9 cellular contexts compared by ENCODE assay signal in genomic region chr21:46294647-46295176, GRCh38. TPM values are rescaled to one million over a fixed set of nuclear protein-coding genes. Genes with fewer than 3 reads are reported as not detected.
DNase-seq lines count a peak whose midpoint lies in the region; ATAC-seq and TF ChIP-seq lines count a peak whose summit lies in the region.
"Had no signal": no experiment of that assay in that cellular context is flagged by ENCODE, and none has a peak within 500 bp of the region (broad histone marks: within the 10 kb centered on the region; RNA-seq: fewer than 3 reads in every experiment).

No MANE protein-coding gene starts in this region.

- no peak for DNase-seq in T-helper 2 cell treated with Interferon-gamma antibody and Interleukin-4, amounts not matched to agents 5 μg/mL and 100 μg/mL, for 36 hours (ENCODE audit: low spot score)
- no peak for DNase-seq in T-helper 2 cell
- peak; percentile 63 to 65 for DNase-seq in SJSA1 (ENCODE audit: low read depth in 1 of 2, low spot score in 2 of 2)
- peak; percentile 52 for DNase-seq in fibroblast of the aortic adventitia (ENCODE audit: low read depth)
- DNase-seq in stomach: no peak
- no peak for DNase-seq in NCI-H1105 (lab: John Stamatoyannopoulos, UW)
- no peak for DNase-seq in NCI-H446 treated with DMSO at 0.1 percent for 48 hours (lab: John Stamatoyannopoulos, UW)
- DNase-seq: activated CD8-positive, alpha-beta memory T cell treated with anti-CD3 and anti-CD28 coated beads, Interleukin-2, amount 50 U/mL, for 4 hours had no signal

- H3K27ac Mint-ChIP-seq in T-helper 2 cell treated with Interferon-gamma antibody and Interleukin-4, amounts not matched to agents 5 μg/mL and 100 μg/mL, for 36 hours: peak overlapping the region; percentile 36

- no peak for ATAC-seq in HG02885 (IDR thresholded peaks at IDR 0.05; ENCODE audit: poor library complexity, unreplicated experiment)

- H3K27me3 ChIP-seq in SJSA1 (replicated peaks) (no peaks in the 10 kb centered on the region), stomach (peaks cover 0 to 27% (median 10%) of the 10 kb centered on the region in 3 donors)

- H3K4me3 Mint-ChIP-seq in T-helper 2 cell treated with Interferon-gamma antibody and Interleukin-4, amounts not matched to agents 5 μg/mL and 100 μg/mL, for 36 hours: no peak overlapping the region

- TF ChIP-seq CTCF in fibroblast of the aortic adventitia (IDR thresholded peaks at IDR 0.05; ENCODE audit: insufficient read depth, low read length) (no peak), stomach (IDR thresholded peaks at IDR 0.05) (no peak)

- H3K36me3 ChIP-seq in SJSA1 (peaks cover 22% of the 10 kb centered on the region), stomach (peaks cover 0 to 12% (median 11%) of the 10 kb centered on the region in 4 donors)

- peak overlapping the region; percentile 49 for H3K27ac ChIP-seq in SJSA1
- H3K27ac ChIP-seq in stomach: peak overlapping the region in 3 of 5 donors; percentile 52 to 80 (median 75)

- H3K4me3 ChIP-seq in SJSA1: no peak overlapping the region
- H3K4me3 ChIP-seq in fibroblast of the aortic adventitia (ENCODE audit: low read depth, low read length): no peak overlapping the region
- no peak overlapping the region for H3K4me3 ChIP-seq in stomach

- TF ChIP-seq EP300 in stomach (IDR thresholded peaks at IDR 0.05): no peak

- intact Hi-C loops in stomach (cut with DNase I; ENCODE audit: low total_unique reads): no loop called here

- no peak for TF ChIP-seq POLR2A in stomach (IDR thresholded peaks at IDR 0.05)

- 47 to 58% (median 52%) methylated on average over 8 to 10 of the region's 10 CpGs for WGBS in stomach, 5 donors

- no peaks in the 10 kb centered on the region for H3K27me3 Mint-ChIP-seq in T-helper 2 cell treated with Interferon-gamma antibody and Interleukin-4, amounts not matched to agents 5 μg/mL and 100 μg/mL, for 36 hours (ENCODE audit: low read depth)

- peaks cover 25% of the 10 kb centered on the region for H3K36me3 Mint-ChIP-seq in T-helper 2 cell treated with Interferon-gamma antibody and Interleukin-4, amounts not matched to agents 5 μg/mL and 100 μg/mL, for 36 hours (ENCODE audit: low read depth)

- peaks cover 15% of the 10 kb centered on the region for H3K4me1 Mint-ChIP-seq in T-helper 2 cell treated with Interferon-gamma antibody and Interleukin-4, amounts not matched to agents 5 μg/mL and 100 μg/mL, for 36 hours (ENCODE audit: low read depth)

- H3K4me1 ChIP-seq in SJSA1 (replicated peaks): peaks cover 14% of the 10 kb centered on the region
- H3K4me1 ChIP-seq in stomach: peaks cover 11 to 35% (median 30%) of the 10 kb centered on the region in 4 donors

- H3K9me3 ChIP-seq in SJSA1 (replicated peaks): no peaks in the 10 kb centered on the region
- H3K9me3 ChIP-seq in stomach: no peaks in the 10 kb centered on the region

- peaks cover 8% of the 10 kb centered on the region for H3K9me3 Mint-ChIP-seq in T-helper 2 cell treated with Interferon-gamma antibody and Interleukin-4, amounts not matched to agents 5 μg/mL and 100 μg/mL, for 36 hours

RNA-seq across cellular contexts. Expression of gene YBEY, which starts 8.6 kb away (rescaled TPM):
- total RNA-seq in SJSA1 (2014; rRNA removed; shearing (Covaris generic)): 2.7 and 18.4 TPM in 2 replicates
- total RNA-seq in fibroblast of the aortic adventitia (ENCODE audit: low replicate concordance) (16.5 and 22.4 TPM in 2 replicates), stomach (10 to 100 TPM in 2 of 5 donors, 1 to 10 TPM in 3; 1.0 to 22.0 (median 5.3) TPM)
- 10 to 100 TPM; 14.2 to 19.6 (median 16.4) TPM for polyA plus RNA-seq in stomach

RNA-seq across cellular contexts. Expression of gene MCM3AP, which starts 9.3 kb away (rescaled TPM):
- total RNA-seq in SJSA1 (2014; rRNA removed; shearing (Covaris generic)): 80.9 and 88.7 TPM in 2 replicates
- 66.4 and 77.4 TPM in 2 replicates for total RNA-seq in fibroblast of the aortic adventitia (ENCODE audit: low replicate concordance)
- 100 to 1,000 TPM in 2 of 5 donors, 10 to 100 TPM in 3; 55.8 to 555 (median 97.1) TPM for total RNA-seq in stomach
- 10 to 100 TPM; 18.9 to 35.8 (median 24.6) TPM for polyA plus RNA-seq in stomach

RNA-seq across cellular contexts. Expression of gene C21orf58, which starts 29.0 kb away (rescaled TPM):
- total RNA-seq in SJSA1 (2014; rRNA removed; shearing (Covaris generic)): 20.3 and 20.9 TPM in 2 replicates
- total RNA-seq in fibroblast of the aortic adventitia (ENCODE audit: low replicate concordance): 3.6 and 10.2 TPM in 2 replicates
- 10 to 100 TPM in 1 of 5 donors, 1 to 10 TPM in 3, under 1 TPM in 1; 0.89 to 15.1 (median 7.8) TPM for total RNA-seq in stomach
- 1 to 10 TPM; 1.7 to 2.8 (median 2.5) TPM for polyA plus RNA-seq in stomach

RNA-seq across cellular contexts. Expression of gene PCNT, which starts 29.2 kb away (rescaled TPM):
- total RNA-seq in SJSA1 (2014; rRNA removed; shearing (Covaris generic)): 48.0 and 57.3 TPM in 2 replicates
- total RNA-seq in fibroblast of the aortic adventitia (ENCODE audit: low replicate concordance) (27.8 and 40.3 TPM in 2 replicates), stomach (100 to 1,000 TPM in 1 of 5 donors, 10 to 100 TPM in 4; 24.2 to 133 (median 63.6) TPM)
- 10 to 100 TPM in 1 of 3 donors, 1 to 10 TPM in 2; 4.7 to 10.9 (median 7.9) TPM for polyA plus RNA-seq in stomach

Comparison
In these comparisons a context has a peak if more than half of its experiments do, and no peak if none do; other contexts are left out.
1. DNase-seq: peak in SJSA1 (2 of 2) and fibroblast of the aortic adventitia (single experiment); none in T-helper 2 cell treated with Interferon-gamma antibody and Interleukin-4, amounts not matched to agents 5 μg/mL and 100 μg/mL, for 36 hours (single experiment), T-helper 2 cell (0 of 5), stomach (single experiment), NCI-H1105 (single experiment) and NCI-H446 treated with DMSO at 0.1 percent for 48 hours (single experiment).